Comparison of ENCODE assay signal across 8 cellular contexts in the genomic region with DNA sequence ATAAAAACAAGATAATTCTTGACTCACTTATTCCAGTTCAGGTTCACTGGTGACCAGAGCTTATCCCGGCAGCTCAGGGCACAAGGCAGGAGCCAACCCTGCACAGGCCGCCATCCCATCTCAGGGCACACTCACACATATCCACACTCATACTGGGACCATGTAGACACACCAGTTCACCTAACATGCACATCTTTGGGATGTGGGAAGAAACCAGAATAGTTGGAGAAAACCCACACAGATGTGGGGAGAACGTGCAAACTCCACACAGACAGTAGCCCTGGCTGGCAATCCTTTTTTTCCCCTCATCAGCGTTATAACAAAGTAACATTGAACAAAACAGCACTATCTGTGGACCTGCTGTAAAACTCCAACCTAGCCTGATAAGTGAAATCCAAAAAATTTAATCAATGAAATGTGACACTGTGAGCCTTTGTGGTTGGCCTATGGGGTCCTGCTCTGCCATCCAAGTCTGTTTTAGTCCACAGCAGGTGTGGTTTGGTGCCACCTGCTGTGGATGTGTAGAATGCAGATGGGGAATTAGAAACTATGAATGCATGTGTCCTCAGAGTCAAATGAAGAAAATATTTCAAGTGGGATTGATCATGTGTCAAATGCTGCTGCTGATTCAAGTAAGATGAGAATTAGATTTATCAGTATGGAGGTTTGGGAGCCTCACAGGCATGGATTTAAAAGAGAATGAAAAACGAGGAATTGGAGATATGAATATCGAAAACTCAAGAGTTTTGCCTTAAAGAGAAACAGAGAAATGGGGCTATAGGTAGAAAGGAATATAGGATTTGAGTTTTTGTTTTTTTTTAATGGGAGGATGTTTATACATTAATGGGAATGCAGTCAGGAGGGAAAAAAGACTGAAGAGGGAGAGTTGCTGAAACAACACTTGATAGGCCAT. TPM values are rescaled to one million over a fixed set of nuclear protein-coding genes. Genes with fewer than 3 reads are reported as not detected.
A peak's percentile ranks its signal among the peaks of the same experiment; 100 is the strongest.
DNase-seq lines count a peak whose midpoint lies in the region; ATAC-seq and TF ChIP-seq lines count a peak whose summit lies in the region.

No MANE protein-coding gene starts in this region.

- TF ChIP-seq RAD21 in Ishikawa (IDR thresholded peaks at IDR 0.05; ENCODE audit: low read depth) = peak; percentile 83

- peak overlapping the region; percentile 54 for H3K27ac ChIP-seq in DND-41 (ENCODE audit: low read length)

- no peak overlapping the region for H2AFZ ChIP-seq in DND-41 (ENCODE audit: low read depth, low read length)

- no peaks in the 10 kb centered on the region for H3K4me1 ChIP-seq in DND-41 (ENCODE audit: insufficient read depth, low read length)

- H3K4me3 ChIP-seq in DND-41 (ENCODE audit: low read depth in 1 of 2, low read length in 2 of 2) = no peak overlapping the region

- ATAC-seq in DND-41 (ENCODE audit: insufficient read depth, low read depth) = peak; percentile 90
- peak; percentile 76 for ATAC-seq in GM19452 (IDR thresholded peaks at IDR 0.05; ENCODE audit: unreplicated experiment)
- ATAC-seq in HG02852 (IDR thresholded peaks at IDR 0.05; ENCODE audit: unreplicated experiment) = no peak

- no peak overlapping the region for H3K4me2 ChIP-seq in DND-41 (ENCODE audit: insufficient read depth, low read length)

- H4K20me1 ChIP-seq in DND-41 (ENCODE audit: insufficient read depth, low read length) = peaks cover 7% of the 10 kb centered on the region; the same call in 1 of the 2 replicates

- no peaks in the 10 kb centered on the region for H3K9me3 ChIP-seq in DND-41 (ENCODE audit: insufficient read depth, low read length, severe bottlenecking)

- no peak for TF ChIP-seq EP300 in Ishikawa (IDR thresholded peaks at IDR 0.05; ENCODE audit: borderline replicate concordance)

- no peaks in the 10 kb centered on the region for H3K27me3 ChIP-seq in DND-41 (ENCODE audit: insufficient read depth, low read length, poor library complexity)

- peak; percentile 89 for TF ChIP-seq CTCF in DND-41 (IDR thresholded peaks at IDR 0.05; ENCODE audit: borderline replicate concordance, extremely low read depth, low read length, poor library complexity, severe bottlenecking)

- peaks cover 13% of the 10 kb centered on the region for H3K79me2 ChIP-seq in DND-41 (ENCODE audit: insufficient read depth, low read length)

- peaks cover 100% of the 10 kb centered on the region for H3K36me3 ChIP-seq in DND-41 (ENCODE audit: insufficient read depth, low read length)

- no peak overlapping the region for H3K9ac ChIP-seq in DND-41 (ENCODE audit: low read depth, low read length)

- DNase-seq in DND-41 (peak; percentile 70), SK-N-DZ (ENCODE audit: low spot score) (peak; percentile 57), anterior cingulate cortex (lab: John Stamatoyannopoulos, UW) (peak in 30 of 58 donors; percentile 3 to 34 (median 16)), hippocampal formation (lab: John Stamatoyannopoulos, UW) (peak; percentile 20 to 34)
- peak; percentile 18 to 24 for DNase-seq in stimulated activated CD4-positive, alpha-beta T cell treated with anti-CD3 and anti-CD28 coated beads, Interleukin-1b, Interleukin-23, amount 100 ng/mL, for 4 hours (ENCODE audit: low read depth in 2 of 2)

TF ChIP-seq in Ishikawa, 13 proteins besides CTCF, POLR2A, EP300 and RAD21:
- TF ChIP-seq, protein P1, sequence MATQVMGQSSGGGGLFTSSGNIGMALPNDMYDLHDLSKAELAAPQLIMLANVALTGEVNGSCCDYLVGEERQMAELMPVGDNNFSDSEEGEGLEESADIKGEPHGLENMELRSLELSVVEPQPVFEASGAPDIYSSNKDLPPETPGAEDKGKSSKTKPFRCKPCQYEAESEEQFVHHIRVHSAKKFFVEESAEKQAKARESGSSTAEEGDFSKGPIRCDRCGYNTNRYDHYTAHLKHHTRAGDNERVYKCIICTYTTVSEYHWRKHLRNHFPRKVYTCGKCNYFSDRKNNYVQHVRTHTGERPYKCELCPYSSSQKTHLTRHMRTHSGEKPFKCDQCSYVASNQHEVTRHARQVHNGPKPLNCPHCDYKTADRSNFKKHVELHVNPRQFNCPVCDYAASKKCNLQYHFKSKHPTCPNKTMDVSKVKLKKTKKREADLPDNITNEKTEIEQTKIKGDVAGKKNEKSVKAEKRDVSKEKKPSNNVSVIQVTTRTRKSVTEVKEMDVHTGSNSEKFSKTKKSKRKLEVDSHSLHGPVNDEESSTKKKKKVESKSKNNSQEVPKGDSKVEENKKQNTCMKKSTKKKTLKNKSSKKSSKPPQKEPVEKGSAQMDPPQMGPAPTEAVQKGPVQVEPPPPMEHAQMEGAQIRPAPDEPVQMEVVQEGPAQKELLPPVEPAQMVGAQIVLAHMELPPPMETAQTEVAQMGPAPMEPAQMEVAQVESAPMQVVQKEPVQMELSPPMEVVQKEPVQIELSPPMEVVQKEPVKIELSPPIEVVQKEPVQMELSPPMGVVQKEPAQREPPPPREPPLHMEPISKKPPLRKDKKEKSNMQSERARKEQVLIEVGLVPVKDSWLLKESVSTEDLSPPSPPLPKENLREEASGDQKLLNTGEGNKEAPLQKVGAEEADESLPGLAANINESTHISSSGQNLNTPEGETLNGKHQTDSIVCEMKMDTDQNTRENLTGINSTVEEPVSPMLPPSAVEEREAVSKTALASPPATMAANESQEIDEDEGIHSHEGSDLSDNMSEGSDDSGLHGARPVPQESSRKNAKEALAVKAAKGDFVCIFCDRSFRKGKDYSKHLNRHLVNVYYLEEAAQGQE (IDR thresholded peaks at IDR 0.05; ENCODE audit: low read depth) = no peak
- no peak for TF ChIP-seq NFIC (IDR thresholded peaks at IDR 0.05)
- TF ChIP-seq TEAD4 (IDR thresholded peaks at IDR 0.05) = no peak
- TF ChIP-seq CREB1 (IDR thresholded peaks at IDR 0.05; ENCODE audit: low read depth) = no peak
- no peak for TF ChIP-seq ZBTB7A (IDR thresholded peaks at IDR 0.05; ENCODE audit: low read depth)
- TF ChIP-seq FOXM1 (IDR thresholded peaks at IDR 0.05; ENCODE audit: borderline replicate concordance, low read depth) = no peak
- no peak for TF ChIP-seq YY1 (IDR thresholded peaks at IDR 0.05; ENCODE audit: low read depth)
- TF ChIP-seq EGR1 (IDR thresholded peaks at IDR 0.05) = no peak
- TF ChIP-seq, protein P2, sequence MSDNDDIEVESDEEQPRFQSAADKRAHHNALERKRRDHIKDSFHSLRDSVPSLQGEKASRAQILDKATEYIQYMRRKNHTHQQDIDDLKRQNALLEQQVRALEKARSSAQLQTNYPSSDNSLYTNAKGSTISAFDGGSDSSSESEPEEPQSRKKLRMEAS (IDR thresholded peaks at IDR 0.05) = no peak

RNA-seq across cellular contexts. Expression of a gene that starts 47.0 kb away (rescaled TPM):
- 37.9 and 38.6 TPM in 2 replicates for polyA plus RNA-seq in SK-N-DZ (2014; cell fraction: cytosol; rRNA removed)
- polyA plus RNA-seq in SK-N-DZ (2014; cell fraction: nucleus; rRNA removed) = 24.1 and 32.0 TPM in 2 replicates

Comparison
In these comparisons a context has a peak if more than half of its experiments do, and no peak if none do; other contexts are left out.
1. DNase-seq: peak in every context shown above with its lines; median percentile 70 in DND-41; 57 in SK-N-DZ; 27 in hippocampal formation; 21 in stimulated activated CD4-positive, alpha-beta T cell treated with anti-CD3 and anti-CD28 coated beads, Interleukin-1b, Interleukin-23, amount 100 ng/mL, for 4 hours; 16 in anterior cingulate cortex.